ENCODE assay signal across 11 cellular contexts in the genomic region with DNA sequence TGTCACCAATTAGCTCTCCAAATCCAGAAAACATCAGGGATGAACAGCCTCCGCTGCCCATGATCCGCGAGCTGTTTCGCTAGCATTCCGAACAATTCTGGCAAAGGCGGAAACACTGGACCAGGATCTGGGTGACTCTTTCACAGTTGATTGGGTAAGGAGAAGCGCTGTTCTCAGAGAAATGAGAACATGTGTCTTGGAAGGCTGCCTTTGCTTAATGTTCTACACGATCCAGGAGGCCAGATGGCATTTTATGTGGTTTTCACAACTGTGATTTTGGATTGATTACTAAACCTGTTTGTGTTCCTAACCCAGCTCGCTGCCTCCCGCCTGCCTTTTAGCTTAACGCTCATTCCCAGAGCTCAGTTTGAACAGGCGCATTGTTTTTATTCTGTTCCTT.
DNase-seq lines count a peak whose midpoint lies in the region; ATAC-seq and TF ChIP-seq lines count a peak whose summit lies in the region.
"Had no signal": no experiment of that assay in that cellular context is flagged by ENCODE, and none has a peak within 500 bp of the region (broad histone marks: within the 10 kb centered on the region; RNA-seq: fewer than 3 reads in every experiment).

No MANE protein-coding gene starts in this region.

- peak overlapping the region; percentile 6 to 26 (median 18) for H3K4me3 ChIP-seq in stomach

- H3K27me3 ChIP-seq in stomach = no peaks in the 10 kb centered on the region

- CTCF ChIA-PET in activated CD8-positive, alpha-beta T cell treated with anti-CD3 and anti-CD28 coated beads for 36 hours (lab: Charles Lee) = no interaction called here

- POLR2A ChIA-PET in activated CD8-positive, alpha-beta T cell treated with anti-CD3 and anti-CD28 coated beads for 36 hours (lab: Charles Lee) = no interaction called here

- peaks cover 4 to 25% (median 12%) of the 10 kb centered on the region in 4 donors for H3K4me1 ChIP-seq in stomach

- H3K36me3 ChIP-seq in stomach = no peaks in the 10 kb centered on the region

- DNase-seq in HFFc6 (peak; percentile 26), glomerular visceral epithelial cell (ENCODE audit: extremely low spot score) (peak; percentile 83), stomach (peak; percentile 70), HUDEP-2 (lab: John Stamatoyannopoulos, UW; ENCODE audit: unreplicated experiment in 76 of 76) (no peak)
- no peak for DNase-seq in activated CD8-positive, alpha-beta T cell treated with anti-CD3 and anti-CD28 coated beads for 36 hours
- DNase-seq: activated naive CD8-positive, alpha-beta T cell treated with anti-CD3 and anti-CD28 coated beads, Interleukin-2, amount 50 U/mL, for 24 hours; DND-41; SW 1271 had no signal

- 24 to 45% (median 34%) methylated on average over 12 of the region's 12 CpGs for WGBS in stomach, 5 donors

- ATAC-seq in HG02970 (IDR thresholded peaks at IDR 0.05; ENCODE audit: low FRiP score, unreplicated experiment) (no peak), HG03432 (IDR thresholded peaks at IDR 0.05; ENCODE audit: unreplicated experiment) (no peak)
- no peak for ATAC-seq in activated CD8-positive, alpha-beta T cell treated with anti-CD3 and anti-CD28 coated beads for 36 hours
- ATAC-seq: activated naive CD8-positive, alpha-beta T cell treated with anti-CD3 and anti-CD28 coated beads, Interleukin-2, amount 50 U/mL, for 24 hours had no signal

- no peaks in the 10 kb centered on the region for H3K36me3 Mint-ChIP-seq in HFFc6 (ENCODE audit: low read depth)
- no peaks in the 10 kb centered on the region for H3K36me3 Mint-ChIP-seq in activated CD8-positive, alpha-beta T cell treated with anti-CD3 and anti-CD28 coated beads for 36 hours (ENCODE audit: low read depth)

- H3K9me3 Mint-ChIP-seq in HFFc6 = no peaks in the 10 kb centered on the region
- no peaks in the 10 kb centered on the region for H3K9me3 Mint-ChIP-seq in activated CD8-positive, alpha-beta T cell treated with anti-CD3 and anti-CD28 coated beads for 36 hours

- no peaks in the 10 kb centered on the region for H3K9me3 ChIP-seq in stomach

- peak overlapping the region; percentile 69 for H3K27ac ChIP-seq in VCaP
- H3K27ac ChIP-seq in stomach = peak overlapping the region in 4 of 5 donors; percentile 42 to 70 (median 62)

- TF ChIP-seq POLR2A in stomach (IDR thresholded peaks at IDR 0.05) = no peak

- TF ChIP-seq CTCF in HFFc6 (IDR thresholded peaks at IDR 0.05) (no peak), VCaP (conservative IDR thresholded peaks at IDR 0.05) (no peak), stomach (IDR thresholded peaks at IDR 0.05) (no peak)
- no peak for TF ChIP-seq CTCF in activated CD8-positive, alpha-beta T cell treated with anti-CD3 and anti-CD28 coated beads for 36 hours (IDR thresholded peaks at IDR 0.05)

- peak overlapping the region; percentile 46 for H3K4me3 Mint-ChIP-seq in HFFc6
- no peak overlapping the region for H3K4me3 Mint-ChIP-seq in activated CD8-positive, alpha-beta T cell treated with anti-CD3 and anti-CD28 coated beads for 36 hours
- H3K4me3 Mint-ChIP-seq: activated naive CD8-positive, alpha-beta T cell treated with anti-CD3 and anti-CD28 coated beads, Interleukin-2, amount 50 U/mL, for 24 hours had no signal

- intact Hi-C loops in stomach (cut with DNase I; ENCODE audit: low total_unique reads) = no loop called here
- intact Hi-C loops in activated CD8-positive, alpha-beta T cell treated with anti-CD3 and anti-CD28 coated beads for 36 hours (cut with micrococcal nuclease) = no loop called here

- no peak overlapping the region for H3K27ac Mint-ChIP-seq in HFFc6
- H3K27ac Mint-ChIP-seq in activated CD8-positive, alpha-beta T cell treated with anti-CD3 and anti-CD28 coated beads for 36 hours = no peak overlapping the region
- H3K27ac Mint-ChIP-seq: activated naive CD8-positive, alpha-beta T cell treated with anti-CD3 and anti-CD28 coated beads, Interleukin-2, amount 50 U/mL, for 24 hours had no signal

- peaks cover 24% of the 10 kb centered on the region for H3K4me1 Mint-ChIP-seq in HFFc6 (ENCODE audit: low read depth)
- H3K4me1 Mint-ChIP-seq in activated CD8-positive, alpha-beta T cell treated with anti-CD3 and anti-CD28 coated beads for 36 hours (ENCODE audit: low read depth) = no peaks in the 10 kb centered on the region
- H3K4me1 Mint-ChIP-seq: activated naive CD8-positive, alpha-beta T cell treated with anti-CD3 and anti-CD28 coated beads, Interleukin-2, amount 50 U/mL, for 24 hours had no signal

- peaks cover 2% of the 10 kb centered on the region; the same call in 1 of the 2 replicates for H3K27me3 Mint-ChIP-seq in HFFc6 (ENCODE audit: insufficient read depth)
- peaks cover 1% of the 10 kb centered on the region for H3K27me3 Mint-ChIP-seq in activated CD8-positive, alpha-beta T cell treated with anti-CD3 and anti-CD28 coated beads for 36 hours

- TF ChIP-seq EP300 in stomach (IDR thresholded peaks at IDR 0.05) = no peak

Comparison
In these comparisons a context has a peak if more than half of its experiments do, and no peak if none do; other contexts are left out.
1. DNase-seq: peak in HFFc6 (single experiment), glomerular visceral epithelial cell (single experiment) and stomach (single experiment); none in HUDEP-2 (0 of 76) and activated CD8-positive, alpha-beta T cell treated with anti-CD3 and anti-CD28 coated beads for 36 hours (single experiment).